2 cellular contexts compared by ENCODE assay signal in the genomic region with DNA sequence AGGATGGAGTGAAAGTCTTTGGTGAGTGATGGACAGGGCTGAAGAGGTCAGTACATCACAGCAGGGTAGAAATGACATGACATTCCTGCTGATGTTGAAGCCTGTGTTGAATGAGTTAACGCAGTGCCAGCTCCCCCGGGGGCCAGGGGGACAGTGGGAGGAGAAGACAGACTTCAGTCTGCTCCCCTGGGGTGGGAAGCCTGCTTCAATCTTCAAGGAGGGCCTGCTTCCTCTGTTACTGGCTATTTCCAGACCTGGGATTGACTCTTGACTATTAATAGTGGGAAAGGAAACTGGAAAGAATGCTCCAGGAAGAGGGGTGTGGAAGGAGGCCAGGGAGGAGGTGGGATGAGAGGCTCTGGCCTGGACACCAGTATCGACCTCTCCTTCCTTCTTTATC.
TF ChIP-seq lines count a peak whose summit lies in the region.

No MANE protein-coding gene starts in this region.

TF ChIP-seq in IMR-90, 13 proteins besides CTCF, POLR2A, EP300 and RAD21:
- no peak for TF ChIP-seq MXI1 (IDR thresholded peaks at IDR 0.05; ENCODE audit: borderline replicate concordance, low read depth, low read length)
- no peak for TF ChIP-seq BHLHE40 (IDR thresholded peaks at IDR 0.05; ENCODE audit: low read depth, low read length)
- TF ChIP-seq ELK1 (IDR thresholded peaks at IDR 0.05; ENCODE audit: borderline replicate concordance, low read depth, low read length), result no peak
- TF ChIP-seq RFX5 (IDR thresholded peaks at IDR 0.05; ENCODE audit: low read depth, low read length), result no peak
- TF ChIP-seq USF2 (IDR thresholded peaks at IDR 0.05; ENCODE audit: low read depth, low read length), result no peak
- TF ChIP-seq CEBPB (IDR thresholded peaks at IDR 0.05; ENCODE audit: low read depth, low read length), result no peak
- TF ChIP-seq RCOR1 (IDR thresholded peaks at IDR 0.05; ENCODE audit: insufficient replicate concordance, low read length), result no peak
TF ChIP-seq in IMR-90: peak in this region for 0.

TF ChIP-seq in endothelial cell of umbilical vein, 7 proteins besides CTCF, POLR2A, EP300 and RAD21:
- no peak for TF ChIP-seq POLR2AphosphoS5 (IDR thresholded peaks at IDR 0.05; ENCODE audit: insufficient read depth, low read depth, low read length)
- TF ChIP-seq MYC (IDR thresholded peaks at IDR 0.05; ENCODE audit: low read depth, low read length), result no peak
- no peak for TF ChIP-seq FOS (IDR thresholded peaks at IDR 0.05; ENCODE audit: borderline replicate concordance, insufficient read depth, low read length)
- TF ChIP-seq EZH2 (IDR thresholded peaks at IDR 0.05; ENCODE audit: borderline replicate concordance, low read depth, low read length, severe bottlenecking), result no peak
- TF ChIP-seq MAX (IDR thresholded peaks at IDR 0.05; ENCODE audit: insufficient read depth, insufficient read length), result no peak
- no peak for TF ChIP-seq GATA2 (IDR thresholded peaks at IDR 0.05; ENCODE audit: insufficient read depth, insufficient read length, low read depth, low read length)
- TF ChIP-seq JUN (IDR thresholded peaks at IDR 0.05; ENCODE audit: borderline replicate concordance, insufficient read depth, insufficient read length, low read depth), result no peak
